In genomic region chr16:82226327-82226726, GRCh38 we compare ENCODE assay signal across 24 cellular contexts. TPM values are rescaled to one million over a fixed set of nuclear protein-coding genes. Genes with fewer than 3 reads are reported as not detected.
A peak's percentile ranks its signal among the peaks of the same experiment; 100 is the strongest.
DNase-seq lines count a peak whose midpoint lies in the region; ATAC-seq, FAIRE-seq and TF ChIP-seq lines count a peak whose summit lies in the region.
"Had no signal": no experiment of that assay in that cellular context is flagged by ENCODE, and none has a peak within 500 bp of the region (broad histone marks: within the 10 kb centered on the region; RNA-seq: fewer than 3 reads in every experiment).

No MANE protein-coding gene starts in this region.

- ATAC-seq in activated CD4-positive, alpha-beta T cell treated with anti-CD3 and anti-CD28 coated beads for 36 hours = no peak
- ATAC-seq in GM21723 (IDR thresholded peaks at IDR 0.05; ENCODE audit: unreplicated experiment) = no peak
- ATAC-seq: A549, GM12878 had no signal

- no peaks in the 10 kb centered on the region for H3K4me1 ChIP-seq in kidney (ENCODE audit: control insufficient read depth in 1 of 2, insufficient read depth in 1 of 2, low read depth in 1 of 2, low read length in 2 of 2)
- H3K4me1 ChIP-seq: A549 had no signal

- intact Hi-C loops in activated CD4-positive, alpha-beta T cell treated with anti-CD3 and anti-CD28 coated beads for 36 hours (cut with DNase I, micrococcal nuclease) = no loop called here
- intact Hi-C loops in kidney (cut with DNase I) = no loop called here

- H3K27ac Mint-ChIP-seq in activated CD4-positive, alpha-beta T cell treated with anti-CD3 and anti-CD28 coated beads for 36 hours = no peak overlapping the region
- H3K27ac Mint-ChIP-seq in activated CD4-positive, alpha-beta T cell treated with anti-CD3 and anti-CD28 coated beads, Interleukin-2, amount 10 ng/mL, durations not matched to agents 7 days and 5 days = no peak overlapping the region
- H3K27ac Mint-ChIP-seq: B cell; CD4-positive, alpha-beta T cell; CD8-positive, alpha-beta memory T cell had no signal

- no peaks in the 10 kb centered on the region for H3K9me3 ChIP-seq in kidney (ENCODE audit: control insufficient read depth in 1 of 2, low read length in 2 of 2)
- H3K9me3 ChIP-seq: A549; BLaER1 treated with 17β-estradiol and CSF1 and Interleukin-3, amounts not matched to agents 10 nM and 100 nM had no signal

- no peak overlapping the region for H3K9ac ChIP-seq in kidney (ENCODE audit: low read length in 2 of 2)
- H3K9ac ChIP-seq: BLaER1 treated with 17β-estradiol and CSF1 and Interleukin-3, amounts not matched to agents 10 nM and 100 nM had no signal

- POLR2A ChIA-PET in activated CD4-positive, alpha-beta T cell treated with anti-CD3 and anti-CD28 coated beads for 36 hours (lab: Charles Lee) = no interaction called here
- POLR2A ChIA-PET in activated CD4-positive, alpha-beta T cell treated with anti-CD3 and anti-CD28 coated beads, Interleukin-2, amount 10 ng/mL, durations not matched to agents 7 days and 5 days (lab: Charles Lee) = no interaction called here

- H3K4me3 ChIP-seq in kidney (ENCODE audit: low read length in 2 of 2) = no peak overlapping the region
- H3K4me3 ChIP-seq: A549; BLaER1 treated with 17β-estradiol and CSF1 and Interleukin-3, amounts not matched to agents 10 nM and 100 nM; GM12878 had no signal

- no peaks in the 10 kb centered on the region for H3K36me3 ChIP-seq in kidney (ENCODE audit: control insufficient read depth in 1 of 2, insufficient read depth in 2 of 2, low read length in 2 of 2)
- H3K36me3 ChIP-seq: BLaER1 treated with 17β-estradiol and CSF1 and Interleukin-3, amounts not matched to agents 10 nM and 100 nM had no signal

- no peak for FAIRE-seq in kidney (lab: Jason Lieb, UNC)
- FAIRE-seq: A549, GM12878, GM12892, GM18507 had no signal

- H3K4me3 Mint-ChIP-seq in activated CD4-positive, alpha-beta T cell treated with anti-CD3 and anti-CD28 coated beads for 36 hours = no peak overlapping the region
- H3K4me3 Mint-ChIP-seq in activated CD4-positive, alpha-beta T cell treated with anti-CD3 and anti-CD28 coated beads, Interleukin-2, amount 10 ng/mL, durations not matched to agents 7 days and 5 days = no peak overlapping the region
- H3K4me3 Mint-ChIP-seq: B cell; CD4-positive, alpha-beta T cell; CD8-positive, alpha-beta memory T cell had no signal

- peak; percentile 7 for DNase-seq in activated CD4-positive, alpha-beta T cell treated with anti-CD3 and anti-CD28 coated beads for 36 hours
- no peak for DNase-seq in activated CD4-positive, alpha-beta T cell treated with anti-CD3 and anti-CD28 coated beads, Interleukin-2, amount 10 ng/mL, durations not matched to agents 7 days and 5 days
- DNase-seq in kidney = peak; percentile 43
- no peak for DNase-seq in activated CD4-positive, CD25-positive, alpha-beta regulatory T cell (lab: John Stamatoyannopoulos, UW)
- DNase-seq: AML-193; CD4-positive, alpha-beta T cell; CD8-positive, alpha-beta memory T cell; COR-L47; DMS 273 treated with DMSO at 0.1 percent for 48 hours; DMS153; DMS53; DMS79; DND-41; EL; GDM1 had no signal

- H3K4me1 Mint-ChIP-seq in activated CD4-positive, alpha-beta T cell treated with anti-CD3 and anti-CD28 coated beads for 36 hours = no peaks in the 10 kb centered on the region
- H3K4me1 Mint-ChIP-seq in activated CD4-positive, alpha-beta T cell treated with anti-CD3 and anti-CD28 coated beads, Interleukin-2, amount 10 ng/mL, durations not matched to agents 7 days and 5 days = no peaks in the 10 kb centered on the region
- H3K4me1 Mint-ChIP-seq: B cell; CD8-positive, alpha-beta memory T cell had no signal

- H3K36me3 Mint-ChIP-seq in activated CD4-positive, alpha-beta T cell treated with anti-CD3 and anti-CD28 coated beads for 36 hours (ENCODE audit: low read depth) = no peaks in the 10 kb centered on the region
- no peaks in the 10 kb centered on the region for H3K36me3 Mint-ChIP-seq in activated CD4-positive, alpha-beta T cell treated with anti-CD3 and anti-CD28 coated beads, Interleukin-2, amount 10 ng/mL, durations not matched to agents 7 days and 5 days (ENCODE audit: low read depth)
- H3K36me3 Mint-ChIP-seq: CD8-positive, alpha-beta memory T cell had no signal

- H3K27me3 Mint-ChIP-seq in activated CD4-positive, alpha-beta T cell treated with anti-CD3 and anti-CD28 coated beads for 36 hours = peaks cover 24% of the 10 kb centered on the region
- peaks cover 23% of the 10 kb centered on the region for H3K27me3 Mint-ChIP-seq in activated CD4-positive, alpha-beta T cell treated with anti-CD3 and anti-CD28 coated beads, Interleukin-2, amount 10 ng/mL, durations not matched to agents 7 days and 5 days

- H3K9me3 Mint-ChIP-seq in activated CD4-positive, alpha-beta T cell treated with anti-CD3 and anti-CD28 coated beads for 36 hours (ENCODE audit: low read depth) = no peaks in the 10 kb centered on the region
- no peaks in the 10 kb centered on the region for H3K9me3 Mint-ChIP-seq in activated CD4-positive, alpha-beta T cell treated with anti-CD3 and anti-CD28 coated beads, Interleukin-2, amount 10 ng/mL, durations not matched to agents 7 days and 5 days
- H3K9me3 Mint-ChIP-seq: CD4-positive, alpha-beta T cell; CD8-positive, alpha-beta memory T cell had no signal

- TF ChIP-seq CTCF in kidney (IDR thresholded peaks at IDR 0.05; ENCODE audit: borderline replicate concordance, extremely low read depth, insufficient read depth) = no peak

- CTCF ChIA-PET in activated CD4-positive, alpha-beta T cell treated with anti-CD3 and anti-CD28 coated beads for 36 hours (lab: Charles Lee) = interaction anchor here (0.7 to 1.0 kb wide), 2 partner anchors 27 to 35 kb away, joined by 3 to 4 read pairs; no protein-coding TSS in a partner anchor
- CTCF ChIA-PET in activated CD4-positive, alpha-beta T cell treated with anti-CD3 and anti-CD28 coated beads, Interleukin-2, amount 10 ng/mL, durations not matched to agents 7 days and 5 days (lab: Charles Lee) = no interaction called here

- H3K27ac ChIP-seq in kidney (ENCODE audit: low read depth in 2 of 2, low read length in 2 of 2) = no peak overlapping the region
- H3K27ac ChIP-seq: 22Rv1; A549; BLaER1 treated with 17β-estradiol and CSF1 and Interleukin-3, amounts not matched to agents 10 nM and 100 nM; C4-2B had no signal

RNA-seq across cellular contexts. Expression of gene MPHOSPH6, which starts 56.3 kb away (rescaled TPM):
- total RNA-seq in activated CD4-positive, alpha-beta T cell treated with anti-CD3 and anti-CD28 coated beads for 36 hours = 10 to 100 TPM; 48.0 to 48.7 TPM
- total RNA-seq in activated CD4-positive, alpha-beta T cell treated with anti-CD3 and anti-CD28 coated beads, Interleukin-2, amount 10 ng/mL, durations not matched to agents 7 days and 5 days = 10 to 100 TPM; 36.7 to 39.0 TPM
- 22.7 TPM for total RNA-seq in kidney
- polyA plus RNA-seq in kidney (ENCODE audit: insufficient read depth, low read depth, low replicate concordance) = 28.2 TPM

Comparison
In these comparisons a context has a peak if more than half of its experiments do, and no peak if none do; other contexts are left out.
1. DNase-seq: peak in activated CD4-positive, alpha-beta T cell treated with anti-CD3 and anti-CD28 coated beads for 36 hours (single experiment) and kidney (single experiment); none in activated CD4-positive, alpha-beta T cell treated with anti-CD3 and anti-CD28 coated beads, Interleukin-2, amount 10 ng/mL, durations not matched to agents 7 days and 5 days (single experiment) and activated CD4-positive, CD25-positive, alpha-beta regulatory T cell (0 of 4).